ENCODE assay signal across 7 cellular contexts in genomic region chr4:152454398-152455011, GRCh38.
DNase-seq lines count a peak whose midpoint lies in the region; ATAC-seq and TF ChIP-seq lines count a peak whose summit lies in the region.

No MANE protein-coding gene starts in this region.

- no peak overlapping the region for H4K91ac ChIP-seq in mesenchymal stem cell (ENCODE audit: low read length)

- peak; percentile 48 for TF ChIP-seq CTCF in GM10266 (IDR thresholded peaks at IDR 0.05; ENCODE audit: control insufficient read depth, insufficient read depth, low read depth, missing control alignments)
- peak; percentile 61 to 78 for TF ChIP-seq CTCF in mammary epithelial cell (conservative IDR thresholded peaks at IDR 0.05 in 1 of 2, IDR thresholded peaks at IDR 0.05 in 1 of 2; ENCODE audit: extremely low read depth in 1 of 2, insufficient read depth in 1 of 2, low read depth in 1 of 2, low read length in 2 of 2)

- H2BK5ac ChIP-seq in mesenchymal stem cell (ENCODE audit: low read depth, low read length, poor library complexity, severe bottlenecking) = no peak overlapping the region

- H2AFZ ChIP-seq in mammary epithelial cell (ENCODE audit: low read depth, low read length) (no peak overlapping the region), mesenchymal stem cell (ENCODE audit: low read depth, low read length) (no peak overlapping the region)

- no peak overlapping the region for H3K14ac ChIP-seq in mesenchymal stem cell (ENCODE audit: low read length in 2 of 2)

- H3K27me3 ChIP-seq in mammary epithelial cell (ENCODE audit: insufficient read depth, low read length) (no peaks in the 10 kb centered on the region), mesenchymal stem cell (ENCODE audit: control insufficient read depth in 1 of 2, insufficient read depth in 1 of 2, low read length in 2 of 2) (no peaks in the 10 kb centered on the region)

- no peak overlapping the region for H3K9ac ChIP-seq in mammary epithelial cell (ENCODE audit: insufficient read depth, low read length)
- no peak overlapping the region for H3K9ac ChIP-seq in mesenchymal stem cell (ENCODE audit: low read length)

- CTCF ChIA-PET in mammary epithelial cell (lab: Charles Lee; ENCODE audit: low non-redundant PET) = interaction anchor here (0.7 kb wide), 2 partner anchors 47 to 85 kb away, joined by 3 to 12 read pairs; no protein-coding TSS in a partner anchor

- H3K9me3 ChIP-seq in mammary epithelial cell (replicated peaks; ENCODE audit: insufficient read depth, low read length) = no peaks in the 10 kb centered on the region
- H3K9me3 ChIP-seq in mesenchymal stem cell (ENCODE audit: control insufficient read depth, low read length) = no peaks in the 10 kb centered on the region

- no peaks in the 10 kb centered on the region for H3K36me3 ChIP-seq in mammary epithelial cell (ENCODE audit: insufficient read depth, low read length)
- no peaks in the 10 kb centered on the region for H3K36me3 ChIP-seq in mesenchymal stem cell (ENCODE audit: control insufficient read depth in 1 of 2, insufficient read depth in 2 of 2, low read depth in 1 of 2, low read length in 2 of 2)

- H3K4ac ChIP-seq in mesenchymal stem cell (ENCODE audit: low read depth in 1 of 2, low read length in 2 of 2) = no peak overlapping the region

- DNase-seq in GM10266 (ENCODE audit: extremely low spot score) (no peak), NCI-H1694 (lab: John Stamatoyannopoulos, UW) (peak; percentile 39), mammary epithelial cell (peak; percentile 24), mesenchymal stem cell (peak; percentile 49)

- intact Hi-C loops in mammary epithelial cell (cut with micrococcal nuclease) = loop anchor here (1.0 to 5.0 kb wide), 4 partner anchors 82 to 281 kb away; partner anchors contain the start of gene FBXW7

- ATAC-seq in HG03469 (IDR thresholded peaks at IDR 0.05; ENCODE audit: unreplicated experiment) (no peak), HG02852 (IDR thresholded peaks at IDR 0.05; ENCODE audit: unreplicated experiment) (no peak), HG03280 (IDR thresholded peaks at IDR 0.05; ENCODE audit: unreplicated experiment) (no peak)

- H3K27ac ChIP-seq in mammary epithelial cell (ENCODE audit: insufficient read depth, low read depth, low read length) (no peak overlapping the region), mesenchymal stem cell (ENCODE audit: low read length, poor library complexity, severe bottlenecking) (no peak overlapping the region)

- H4K8ac ChIP-seq in mesenchymal stem cell (ENCODE audit: low read length) = no peak overlapping the region

- in situ Hi-C loops in mammary epithelial cell (cut with MboI; ENCODE audit: low sequenced_read_pairs in 2 of 2) = no loop called here

- no peak overlapping the region for H3K18ac ChIP-seq in mesenchymal stem cell (ENCODE audit: low read depth in 1 of 2, low read length in 2 of 2)

- no peak overlapping the region for H2BK120ac ChIP-seq in mesenchymal stem cell (ENCODE audit: low read depth, low read length)

- no peak overlapping the region for H3K23ac ChIP-seq in mesenchymal stem cell (ENCODE audit: low read length in 2 of 2)

- no peak overlapping the region for H2AK5ac ChIP-seq in mesenchymal stem cell (ENCODE audit: low read length, severe bottlenecking)

- H3K4me1 ChIP-seq in mammary epithelial cell (ENCODE audit: insufficient read depth, low read length) (no peaks in the 10 kb centered on the region), mesenchymal stem cell (ENCODE audit: control insufficient read depth, insufficient read depth, low read depth, low read length) (peaks cover 3% of the 10 kb centered on the region)

- H4K20me1 ChIP-seq in mammary epithelial cell (ENCODE audit: insufficient read depth, low read length) = peaks cover 4% of the 10 kb centered on the region

- H3K79me2 ChIP-seq in mammary epithelial cell (ENCODE audit: insufficient read depth, low read length) = peaks cover 66% of the 10 kb centered on the region

- H2BK15ac ChIP-seq in mesenchymal stem cell (ENCODE audit: low read depth, poor library complexity, severe bottlenecking) = no peak overlapping the region

- H2BK12ac ChIP-seq in mesenchymal stem cell (ENCODE audit: low read length in 2 of 2) = no peak overlapping the region

- dilution Hi-C loops in mammary epithelial cell (cut with HindIII; ENCODE audit: low sequenced_read_pairs) = no loop called here

- H3K4me3 ChIP-seq in mammary epithelial cell (replicated peaks in 1 of 3; ENCODE audit: insufficient read depth in 1 of 3, low read depth in 2 of 3, low read length in 3 of 3) = no peak overlapping the region
- H3K4me3 ChIP-seq in mesenchymal stem cell (ENCODE audit: insufficient read depth in 1 of 2, low read depth in 1 of 2, low read length in 2 of 2) = no peak overlapping the region

- no TSS peak for BruUV-seq in mammary epithelial cell (replicated peaks; lab: Mats Ljungman, UMichigan)

- H3K79me1 ChIP-seq in mesenchymal stem cell (replicated peaks; ENCODE audit: low read length, poor library complexity, severe bottlenecking) = peaks cover 14% of the 10 kb centered on the region

- H3K4me2 ChIP-seq in mammary epithelial cell (ENCODE audit: insufficient read depth, low read depth, low read length) (no peak overlapping the region), mesenchymal stem cell (ENCODE audit: low read length, poor library complexity, severe bottlenecking) (no peak overlapping the region)
